Comparison of ENCODE assay signal across 1 cellular context in the genomic region with DNA sequence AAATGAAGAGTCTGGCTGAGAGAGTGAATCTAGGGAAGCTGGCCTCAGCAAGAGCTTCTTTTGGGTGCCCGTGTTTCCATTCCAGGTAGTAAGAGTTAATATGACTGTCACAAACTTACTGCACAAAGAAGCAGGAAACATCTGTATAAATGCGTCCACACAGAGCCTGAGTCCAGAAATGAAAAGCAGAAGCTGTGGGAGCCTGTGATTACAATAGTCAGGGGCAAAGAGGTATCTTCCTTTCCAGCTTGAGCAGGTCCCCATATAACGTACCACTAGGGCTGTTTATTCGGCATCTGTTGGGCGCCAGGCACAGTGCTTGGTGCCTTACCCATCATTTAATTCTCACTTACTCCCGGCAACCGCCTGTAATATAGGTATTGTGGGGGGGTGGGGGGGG.
TF ChIP-seq lines count a peak whose summit lies in the region.

No MANE protein-coding gene starts in this region.

TF ChIP-seq in K562, 482 proteins besides CTCF, POLR2A, EP300 and RAD21:
- no peak for TF ChIP-seq MYNN (IDR thresholded peaks at IDR 0.05)
- no peak for TF ChIP-seq MYNN (CRISPR knock-in tag; IDR thresholded peaks at IDR 0.05)
- TF ChIP-seq ZNF41 (CRISPR knock-in tag; conservative IDR thresholded peaks at IDR 0.05), result no peak
- no peak for TF ChIP-seq ZNF696 (CRISPR knock-in tag; conservative IDR thresholded peaks at IDR 0.05)
- TF ChIP-seq, protein P1, sequence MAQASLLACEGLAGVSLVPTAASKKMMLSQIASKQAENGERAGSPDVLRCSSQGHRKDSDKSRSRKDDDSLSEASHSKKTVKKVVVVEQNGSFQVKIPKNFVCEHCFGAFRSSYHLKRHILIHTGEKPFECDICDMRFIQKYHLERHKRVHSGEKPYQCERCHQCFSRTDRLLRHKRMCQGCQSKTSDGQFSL (CRISPR knock-in tag; IDR thresholded peaks at IDR 0.05), result no peak
- TF ChIP-seq, protein P1 (tag; IDR thresholded peaks at IDR 0.05), result 0 out of 4 replicates have a peak, but pooled peaks of 1 of the 2 experiments have one; percentile 36
- no peak for TF ChIP-seq SIN3B (IDR thresholded peaks at IDR 0.05; ENCODE audit: low read depth)
- TF ChIP-seq ZNF668 (CRISPR knock-in tag; IDR thresholded peaks at IDR 0.05), result no peak
TF ChIP-seq in K562: peak in this region for 1.
